1 cellular context compared by ENCODE assay signal in the genomic region with DNA sequence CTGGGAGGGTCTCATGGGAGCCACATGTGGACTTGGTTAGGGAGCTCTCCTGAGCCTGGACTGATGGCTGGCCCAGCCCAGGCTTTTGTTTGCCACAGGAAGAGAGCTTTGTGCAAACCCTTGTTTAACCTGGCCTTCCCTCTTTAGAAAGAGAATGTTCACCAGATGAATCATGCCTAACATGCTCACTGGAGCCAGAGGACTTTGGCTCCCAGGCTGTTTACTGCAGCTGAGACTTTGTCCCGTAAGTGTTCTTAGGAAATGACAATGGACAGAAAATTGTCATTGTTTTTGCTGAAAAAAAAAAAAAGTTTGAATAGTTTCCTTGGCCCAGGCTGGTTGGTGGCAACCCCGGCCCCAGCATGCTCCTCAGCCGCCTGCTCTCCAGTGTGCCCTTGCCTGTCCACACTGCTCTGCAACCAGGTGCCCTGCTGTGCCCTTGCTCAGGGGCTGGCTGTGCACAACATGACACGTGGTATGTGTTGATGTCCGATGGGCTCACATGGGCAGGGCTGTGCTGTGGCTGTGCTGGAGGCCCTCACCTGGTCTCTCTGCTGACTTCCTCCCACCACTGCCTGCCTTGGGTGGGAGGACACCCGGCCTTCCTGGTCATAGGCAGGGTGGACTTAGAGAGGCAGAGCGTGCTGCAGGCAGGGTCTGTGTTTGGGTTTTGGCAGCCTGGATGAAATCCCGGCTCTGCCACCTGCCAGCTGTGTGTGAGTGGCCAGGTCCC.
A peak's percentile ranks its signal among the peaks of the same experiment; 100 is the strongest.
TF ChIP-seq lines count a peak whose summit lies in the region.

No MANE protein-coding gene starts in this region.

TF ChIP-seq in HepG2, 621 proteins besides CTCF, POLR2A, EP300 and RAD21 (continued from another document and continues in another):
- TF ChIP-seq, protein P1, sequence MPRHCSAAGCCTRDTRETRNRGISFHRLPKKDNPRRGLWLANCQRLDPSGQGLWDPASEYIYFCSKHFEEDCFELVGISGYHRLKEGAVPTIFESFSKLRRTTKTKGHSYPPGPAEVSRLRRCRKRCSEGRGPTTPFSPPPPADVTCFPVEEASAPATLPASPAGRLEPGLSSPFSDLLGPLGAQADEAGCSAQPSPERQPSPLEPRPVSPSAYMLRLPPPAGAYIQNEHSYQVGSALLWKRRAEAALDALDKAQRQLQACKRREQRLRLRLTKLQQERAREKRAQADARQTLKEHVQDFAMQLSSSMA (CRISPR knock-in tag; IDR thresholded peaks at IDR 0.05), result no peak
- TF ChIP-seq ZNF775 (CRISPR knock-in tag; IDR thresholded peaks at IDR 0.05; ENCODE audit: borderline replicate concordance) (0 out of 2 replicates have a peak, but pooled peaks have one; percentile 45), HOXD1 (CRISPR knock-in tag; IDR thresholded peaks at IDR 0.05) (0 out of 2 replicates have a peak, but pooled peaks have one; percentile 19), FOXO1 (CRISPR knock-in tag; IDR thresholded peaks at IDR 0.05) (peak; percentile 95), AGO1 (IDR thresholded peaks at IDR 0.05; ENCODE audit: low read depth, low read length, poor library complexity, severe bottlenecking) (no peak), ZNF124 (CRISPR knock-in tag; IDR thresholded peaks at IDR 0.05) (0 out of 2 replicates have a peak, but pooled peaks have one; percentile 41), TMF1 (CRISPR knock-in tag; IDR thresholded peaks at IDR 0.05; ENCODE audit: low read depth) (no peak), ZNF232 (CRISPR knock-in tag; IDR thresholded peaks at IDR 0.05; ENCODE audit: borderline replicate concordance) (peak; percentile 40; the same call in 1 of the 2 replicates), ZNF564 (CRISPR knock-in tag; IDR thresholded peaks at IDR 0.05) (no peak), NR2F1 (CRISPR knock-in tag; IDR thresholded peaks at IDR 0.05) (peak; percentile 9 to 40; a peak in 1 of 4 replicates), NFE2 (CRISPR knock-in tag; IDR thresholded peaks at IDR 0.05) (no peak), NR2F2 (IDR thresholded peaks at IDR 0.05; ENCODE audit: borderline replicate concordance, low read depth) (0 out of 2 replicates have a peak, but pooled peaks have one; percentile 29), LCORL (IDR thresholded peaks at IDR 0.05) (no peak), LCORL (CRISPR knock-in tag; IDR thresholded peaks at IDR 0.05) (peak; percentile 67), ZBTB3 (CRISPR knock-in tag; IDR thresholded peaks at IDR 0.05; ENCODE audit: borderline replicate concordance, low read depth) (peak; percentile 98), BHLHE40 (IDR thresholded peaks at IDR 0.05; ENCODE audit: low read length) (peak; percentile 12; the same call in 1 of the 2 replicates), NPAS2 (CRISPR knock-in tag; IDR thresholded peaks at IDR 0.05; ENCODE audit: borderline replicate concordance) (no peak), CHD2 (IDR thresholded peaks at IDR 0.05; ENCODE audit: low read depth, low read length) (no peak), RNF2 (conservative IDR thresholded peaks at IDR 0.05; ENCODE audit: low read depth) (peak; percentile 57; the same call in 1 of the 2 replicates)
- TF ChIP-seq, protein P2, sequence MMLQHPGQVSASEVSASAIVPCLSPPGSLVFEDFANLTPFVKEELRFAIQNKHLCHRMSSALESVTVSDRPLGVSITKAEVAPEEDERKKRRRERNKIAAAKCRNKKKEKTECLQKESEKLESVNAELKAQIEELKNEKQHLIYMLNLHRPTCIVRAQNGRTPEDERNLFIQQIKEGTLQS (CRISPR knock-in tag; IDR thresholded peaks at IDR 0.05), result peak; percentile 41; the same call in 1 of the 2 replicates
- TF ChIP-seq, protein P3, sequence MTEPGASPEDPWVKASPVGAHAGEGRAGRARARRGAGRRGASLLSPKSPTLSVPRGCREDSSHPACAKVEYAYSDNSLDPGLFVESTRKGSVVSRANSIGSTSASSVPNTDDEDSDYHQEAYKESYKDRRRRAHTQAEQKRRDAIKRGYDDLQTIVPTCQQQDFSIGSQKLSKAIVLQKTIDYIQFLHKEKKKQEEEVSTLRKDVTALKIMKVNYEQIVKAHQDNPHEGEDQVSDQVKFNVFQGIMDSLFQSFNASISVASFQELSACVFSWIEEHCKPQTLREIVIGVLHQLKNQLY (CRISPR knock-in tag; IDR thresholded peaks at IDR 0.05), result peak; percentile 73
- TF ChIP-seq, protein P4, sequence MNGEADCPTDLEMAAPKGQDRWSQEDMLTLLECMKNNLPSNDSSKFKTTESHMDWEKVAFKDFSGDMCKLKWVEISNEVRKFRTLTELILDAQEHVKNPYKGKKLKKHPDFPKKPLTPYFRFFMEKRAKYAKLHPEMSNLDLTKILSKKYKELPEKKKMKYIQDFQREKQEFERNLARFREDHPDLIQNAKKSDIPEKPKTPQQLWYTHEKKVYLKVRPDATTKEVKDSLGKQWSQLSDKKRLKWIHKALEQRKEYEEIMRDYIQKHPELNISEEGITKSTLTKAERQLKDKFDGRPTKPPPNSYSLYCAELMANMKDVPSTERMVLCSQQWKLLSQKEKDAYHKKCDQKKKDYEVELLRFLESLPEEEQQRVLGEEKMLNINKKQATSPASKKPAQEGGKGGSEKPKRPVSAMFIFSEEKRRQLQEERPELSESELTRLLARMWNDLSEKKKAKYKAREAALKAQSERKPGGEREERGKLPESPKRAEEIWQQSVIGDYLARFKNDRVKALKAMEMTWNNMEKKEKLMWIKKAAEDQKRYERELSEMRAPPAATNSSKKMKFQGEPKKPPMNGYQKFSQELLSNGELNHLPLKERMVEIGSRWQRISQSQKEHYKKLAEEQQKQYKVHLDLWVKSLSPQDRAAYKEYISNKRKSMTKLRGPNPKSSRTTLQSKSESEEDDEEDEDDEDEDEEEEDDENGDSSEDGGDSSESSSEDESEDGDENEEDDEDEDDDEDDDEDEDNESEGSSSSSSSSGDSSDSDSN (CRISPR knock-in tag; IDR thresholded peaks at IDR 0.05), result peak; percentile 59
- TF ChIP-seq, protein P5, sequence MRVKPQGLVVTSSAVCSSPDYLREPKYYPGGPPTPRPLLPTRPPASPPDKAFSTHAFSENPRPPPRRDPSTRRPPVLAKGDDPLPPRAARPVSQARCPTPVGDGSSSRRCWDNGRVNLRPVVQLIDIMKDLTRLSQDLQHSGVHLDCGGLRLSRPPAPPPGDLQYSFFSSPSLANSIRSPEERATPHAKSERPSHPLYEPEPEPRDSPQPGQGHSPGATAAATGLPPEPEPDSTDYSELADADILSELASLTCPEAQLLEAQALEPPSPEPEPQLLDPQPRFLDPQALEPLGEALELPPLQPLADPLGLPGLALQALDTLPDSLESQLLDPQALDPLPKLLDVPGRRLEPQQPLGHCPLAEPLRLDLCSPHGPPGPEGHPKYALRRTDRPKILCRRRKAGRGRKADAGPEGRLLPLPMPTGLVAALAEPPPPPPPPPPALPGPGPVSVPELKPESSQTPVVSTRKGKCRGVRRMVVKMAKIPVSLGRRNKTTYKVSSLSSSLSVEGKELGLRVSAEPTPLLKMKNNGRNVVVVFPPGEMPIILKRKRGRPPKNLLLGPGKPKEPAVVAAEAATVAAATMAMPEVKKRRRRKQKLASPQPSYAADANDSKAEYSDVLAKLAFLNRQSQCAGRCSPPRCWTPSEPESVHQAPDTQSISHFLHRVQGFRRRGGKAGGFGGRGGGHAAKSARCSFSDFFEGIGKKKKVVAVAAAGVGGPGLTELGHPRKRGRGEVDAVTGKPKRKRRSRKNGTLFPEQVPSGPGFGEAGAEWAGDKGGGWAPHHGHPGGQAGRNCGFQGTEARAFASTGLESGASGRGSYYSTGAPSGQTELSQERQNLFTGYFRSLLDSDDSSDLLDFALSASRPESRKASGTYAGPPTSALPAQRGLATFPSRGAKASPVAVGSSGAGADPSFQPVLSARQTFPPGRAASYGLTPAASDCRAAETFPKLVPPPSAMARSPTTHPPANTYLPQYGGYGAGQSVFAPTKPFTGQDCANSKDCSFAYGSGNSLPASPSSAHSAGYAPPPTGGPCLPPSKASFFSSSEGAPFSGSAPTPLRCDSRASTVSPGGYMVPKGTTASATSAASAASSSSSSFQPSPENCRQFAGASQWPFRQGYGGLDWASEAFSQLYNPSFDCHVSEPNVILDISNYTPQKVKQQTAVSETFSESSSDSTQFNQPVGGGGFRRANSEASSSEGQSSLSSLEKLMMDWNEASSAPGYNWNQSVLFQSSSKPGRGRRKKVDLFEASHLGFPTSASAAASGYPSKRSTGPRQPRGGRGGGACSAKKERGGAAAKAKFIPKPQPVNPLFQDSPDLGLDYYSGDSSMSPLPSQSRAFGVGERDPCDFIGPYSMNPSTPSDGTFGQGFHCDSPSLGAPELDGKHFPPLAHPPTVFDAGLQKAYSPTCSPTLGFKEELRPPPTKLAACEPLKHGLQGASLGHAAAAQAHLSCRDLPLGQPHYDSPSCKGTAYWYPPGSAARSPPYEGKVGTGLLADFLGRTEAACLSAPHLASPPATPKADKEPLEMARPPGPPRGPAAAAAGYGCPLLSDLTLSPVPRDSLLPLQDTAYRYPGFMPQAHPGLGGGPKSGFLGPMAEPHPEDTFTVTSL (CRISPR knock-in tag; IDR thresholded peaks at IDR 0.05; ENCODE audit: borderline replicate concordance), result peak; percentile 98
- TF ChIP-seq, protein P6, sequence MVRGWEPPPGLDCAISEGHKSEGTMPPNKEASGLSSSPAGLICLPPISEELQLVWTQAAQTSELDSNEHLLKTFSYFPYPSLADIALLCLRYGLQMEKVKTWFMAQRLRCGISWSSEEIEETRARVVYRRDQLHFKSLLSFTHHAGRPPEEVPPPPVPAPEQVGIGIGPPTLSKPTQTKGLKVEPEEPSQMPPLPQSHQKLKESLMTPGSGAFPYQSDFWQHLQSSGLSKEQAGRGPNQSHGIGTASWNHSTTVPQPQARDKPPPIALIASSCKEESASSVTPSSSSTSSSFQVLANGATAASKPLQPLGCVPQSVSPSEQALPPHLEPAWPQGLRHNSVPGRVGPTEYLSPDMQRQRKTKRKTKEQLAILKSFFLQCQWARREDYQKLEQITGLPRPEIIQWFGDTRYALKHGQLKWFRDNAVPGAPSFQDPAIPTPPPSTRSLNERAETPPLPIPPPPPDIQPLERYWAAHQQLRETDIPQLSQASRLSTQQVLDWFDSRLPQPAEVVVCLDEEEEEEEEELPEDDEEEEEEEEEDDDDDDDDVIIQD (CRISPR knock-in tag; IDR thresholded peaks at IDR 0.05; ENCODE audit: low read depth), result peak; percentile 86; the same call in 1 of the 2 replicates
- TF ChIP-seq, protein P7, sequence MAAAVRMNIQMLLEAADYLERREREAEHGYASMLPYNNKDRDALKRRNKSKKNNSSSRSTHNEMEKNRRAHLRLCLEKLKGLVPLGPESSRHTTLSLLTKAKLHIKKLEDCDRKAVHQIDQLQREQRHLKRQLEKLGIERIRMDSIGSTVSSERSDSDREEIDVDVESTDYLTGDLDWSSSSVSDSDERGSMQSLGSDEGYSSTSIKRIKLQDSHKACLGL (CRISPR knock-in tag; IDR thresholded peaks at IDR 0.05), result 0 out of 2 replicates have a peak, but pooled peaks have one; percentile 46
- TF ChIP-seq, protein P8, sequence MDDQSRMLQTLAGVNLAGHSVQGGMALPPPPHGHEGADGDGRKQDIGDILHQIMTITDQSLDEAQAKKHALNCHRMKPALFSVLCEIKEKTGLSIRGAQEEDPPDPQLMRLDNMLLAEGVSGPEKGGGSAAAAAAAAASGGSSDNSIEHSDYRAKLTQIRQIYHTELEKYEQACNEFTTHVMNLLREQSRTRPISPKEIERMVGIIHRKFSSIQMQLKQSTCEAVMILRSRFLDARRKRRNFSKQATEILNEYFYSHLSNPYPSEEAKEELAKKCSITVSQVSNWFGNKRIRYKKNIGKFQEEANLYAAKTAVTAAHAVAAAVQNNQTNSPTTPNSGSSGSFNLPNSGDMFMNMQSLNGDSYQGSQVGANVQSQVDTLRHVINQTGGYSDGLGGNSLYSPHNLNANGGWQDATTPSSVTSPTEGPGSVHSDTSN (CRISPR knock-in tag; IDR thresholded peaks at IDR 0.05; ENCODE audit: borderline replicate concordance), result no peak
- TF ChIP-seq, protein P9, sequence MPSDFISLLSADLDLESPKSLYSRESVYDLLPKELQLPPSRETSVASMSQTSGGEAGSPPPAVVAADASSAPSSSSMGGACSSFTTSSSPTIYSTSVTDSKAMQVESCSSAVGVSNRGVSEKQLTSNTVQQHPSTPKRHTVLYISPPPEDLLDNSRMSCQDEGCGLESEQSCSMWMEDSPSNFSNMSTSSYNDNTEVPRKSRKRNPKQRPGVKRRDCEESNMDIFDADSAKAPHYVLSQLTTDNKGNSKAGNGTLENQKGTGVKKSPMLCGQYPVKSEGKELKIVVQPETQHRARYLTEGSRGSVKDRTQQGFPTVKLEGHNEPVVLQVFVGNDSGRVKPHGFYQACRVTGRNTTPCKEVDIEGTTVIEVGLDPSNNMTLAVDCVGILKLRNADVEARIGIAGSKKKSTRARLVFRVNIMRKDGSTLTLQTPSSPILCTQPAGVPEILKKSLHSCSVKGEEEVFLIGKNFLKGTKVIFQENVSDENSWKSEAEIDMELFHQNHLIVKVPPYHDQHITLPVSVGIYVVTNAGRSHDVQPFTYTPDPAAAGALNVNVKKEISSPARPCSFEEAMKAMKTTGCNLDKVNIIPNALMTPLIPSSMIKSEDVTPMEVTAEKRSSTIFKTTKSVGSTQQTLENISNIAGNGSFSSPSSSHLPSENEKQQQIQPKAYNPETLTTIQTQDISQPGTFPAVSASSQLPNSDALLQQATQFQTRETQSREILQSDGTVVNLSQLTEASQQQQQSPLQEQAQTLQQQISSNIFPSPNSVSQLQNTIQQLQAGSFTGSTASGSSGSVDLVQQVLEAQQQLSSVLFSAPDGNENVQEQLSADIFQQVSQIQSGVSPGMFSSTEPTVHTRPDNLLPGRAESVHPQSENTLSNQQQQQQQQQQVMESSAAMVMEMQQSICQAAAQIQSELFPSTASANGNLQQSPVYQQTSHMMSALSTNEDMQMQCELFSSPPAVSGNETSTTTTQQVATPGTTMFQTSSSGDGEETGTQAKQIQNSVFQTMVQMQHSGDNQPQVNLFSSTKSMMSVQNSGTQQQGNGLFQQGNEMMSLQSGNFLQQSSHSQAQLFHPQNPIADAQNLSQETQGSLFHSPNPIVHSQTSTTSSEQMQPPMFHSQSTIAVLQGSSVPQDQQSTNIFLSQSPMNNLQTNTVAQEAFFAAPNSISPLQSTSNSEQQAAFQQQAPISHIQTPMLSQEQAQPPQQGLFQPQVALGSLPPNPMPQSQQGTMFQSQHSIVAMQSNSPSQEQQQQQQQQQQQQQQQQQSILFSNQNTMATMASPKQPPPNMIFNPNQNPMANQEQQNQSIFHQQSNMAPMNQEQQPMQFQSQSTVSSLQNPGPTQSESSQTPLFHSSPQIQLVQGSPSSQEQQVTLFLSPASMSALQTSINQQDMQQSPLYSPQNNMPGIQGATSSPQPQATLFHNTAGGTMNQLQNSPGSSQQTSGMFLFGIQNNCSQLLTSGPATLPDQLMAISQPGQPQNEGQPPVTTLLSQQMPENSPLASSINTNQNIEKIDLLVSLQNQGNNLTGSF (CRISPR knock-in tag; IDR thresholded peaks at IDR 0.05), result peak; percentile 72
- TF ChIP-seq, protein P10, sequence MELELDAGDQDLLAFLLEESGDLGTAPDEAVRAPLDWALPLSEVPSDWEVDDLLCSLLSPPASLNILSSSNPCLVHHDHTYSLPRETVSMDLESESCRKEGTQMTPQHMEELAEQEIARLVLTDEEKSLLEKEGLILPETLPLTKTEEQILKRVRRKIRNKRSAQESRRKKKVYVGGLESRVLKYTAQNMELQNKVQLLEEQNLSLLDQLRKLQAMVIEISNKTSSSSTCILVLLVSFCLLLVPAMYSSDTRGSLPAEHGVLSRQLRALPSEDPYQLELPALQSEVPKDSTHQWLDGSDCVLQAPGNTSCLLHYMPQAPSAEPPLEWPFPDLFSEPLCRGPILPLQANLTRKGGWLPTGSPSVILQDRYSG (CRISPR knock-in tag; IDR thresholded peaks at IDR 0.05), result no peak
